1 cellular context compared by ENCODE assay signal in genomic region chr1:218660678-218661053, GRCh38.
TF ChIP-seq lines count a peak whose summit lies in the region.

No MANE protein-coding gene starts in this region.

TF ChIP-seq in HepG2, 621 proteins besides CTCF, POLR2A, EP300 and RAD21 (continued from another document):
- TF ChIP-seq ZNF318 (CRISPR knock-in tag; IDR thresholded peaks at IDR 0.05) (no peak), ZBTB26 (CRISPR knock-in tag; IDR thresholded peaks at IDR 0.05; ENCODE audit: borderline replicate concordance) (no peak), ZNF530 (CRISPR knock-in tag; IDR thresholded peaks at IDR 0.05; ENCODE audit: low read depth) (no peak), ZNF276 (CRISPR knock-in tag; IDR thresholded peaks at IDR 0.05; ENCODE audit: low read depth) (no peak), ATF7-NPFF (CRISPR knock-in tag; IDR thresholded peaks at IDR 0.05; ENCODE audit: low read depth) (no peak), ZNF614 (CRISPR knock-in tag; IDR thresholded peaks at IDR 0.05; ENCODE audit: borderline replicate concordance) (no peak), ZNF143 (CRISPR knock-in tag; IDR thresholded peaks at IDR 0.05) (no peak), KLF15 (CRISPR knock-in tag; IDR thresholded peaks at IDR 0.05; ENCODE audit: borderline replicate concordance) (no peak), KAT8 (CRISPR knock-in tag; IDR thresholded peaks at IDR 0.05) (no peak), HOXD1 (CRISPR knock-in tag; IDR thresholded peaks at IDR 0.05) (no peak), CHCHD3 (CRISPR knock-in tag; IDR thresholded peaks at IDR 0.05) (no peak), TFAP4 (IDR thresholded peaks at IDR 0.05; ENCODE audit: borderline replicate concordance, low read depth) (no peak), HDAC2 (CRISPR knock-in tag; IDR thresholded peaks at IDR 0.05) (no peak), ZNF878 (CRISPR knock-in tag; IDR thresholded peaks at IDR 0.05) (no peak), ZC3H4 (CRISPR knock-in tag; IDR thresholded peaks at IDR 0.05; ENCODE audit: borderline replicate concordance) (no peak), CENPX (CRISPR knock-in tag; IDR thresholded peaks at IDR 0.05) (no peak)
